Comparison of ENCODE assay signal across 21 cellular contexts in the genomic region with DNA sequence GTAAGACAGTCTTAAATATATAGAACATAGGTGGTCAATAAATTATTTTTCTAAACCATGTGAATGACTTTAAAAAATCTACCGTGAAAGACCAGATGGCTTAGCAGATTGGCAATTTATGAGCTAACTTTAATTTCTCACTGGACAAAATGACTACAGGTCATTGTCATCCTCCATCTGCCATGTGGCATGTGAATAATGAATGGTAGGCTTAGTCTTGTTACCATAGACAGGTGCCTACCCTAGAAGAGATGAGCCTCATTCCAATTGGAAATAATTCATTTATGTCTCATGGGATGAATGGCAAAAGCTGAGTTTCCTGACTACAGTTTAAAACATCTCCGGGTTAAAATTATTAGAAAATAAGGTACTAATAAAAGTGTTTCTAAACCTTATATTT.
"Had no signal": no experiment of that assay in that cellular context is flagged by ENCODE, and none has a peak within 500 bp of the region (broad histone marks: within the 10 kb centered on the region; RNA-seq: fewer than 3 reads in every experiment).

No MANE protein-coding gene starts in this region.

- H3K4me2 ChIP-seq: smooth muscle cell had no signal

- H3K4me1 ChIP-seq: colonic mucosa, gastrocnemius medialis, lower lobe of right lung, pancreas, right lobe of liver, stomach, thyroid gland had no signal

- H3K27me3 ChIP-seq: colonic mucosa, gastrocnemius medialis, pancreas, right lobe of liver, stomach, thyroid gland had no signal

- H3K36me3 ChIP-seq: colonic mucosa, gastrocnemius medialis, lower lobe of right lung, pancreas, right lobe of liver, stomach, thyroid gland had no signal

- DNase-seq: colonic mucosa; effector CD8-positive, alpha-beta T cell; endodermal cell; foreskin fibroblast; gastrocnemius medialis; head of caudate nucleus; left ventricle myocardium superior; lower lobe of right lung; natural killer cell; pancreas; right lobe of liver; stimulated activated CD4-positive, alpha-beta T cell treated with anti-CD3 and anti-CD28 coated beads, Interleukin-12 subunit alpha, Interleukin-12 subunit beta, amount 100 ng/mL, for 4 hours; stimulated activated CD4-positive, alpha-beta T cell treated with anti-CD3 and anti-CD28 coated beads, Interleukin-2, amount 100 ng/mL, for 24 hours; stimulated activated CD4-positive, alpha-beta T cell treated with anti-CD3 and anti-CD28 coated beads, Interleukin-4, amount 100 ng/mL, for 24 hours; stimulated activated naive CD4-positive, alpha-beta T cell treated with Interleukin-2 at 50 U/mL for 16 hours; stomach; thyroid gland; trophoblast cell had no signal

- FAIRE-seq: keratinocyte, pancreas had no signal

- H3K27ac ChIP-seq: colonic mucosa, epithelial cell of prostate, gastrocnemius medialis, lower lobe of right lung, pancreas, right lobe of liver, stomach, thyroid gland had no signal

- H3K4me3 ChIP-seq: colonic mucosa, gastrocnemius medialis, lower lobe of right lung, pancreas, right lobe of liver, smooth muscle cell, stomach, thyroid gland had no signal

- H3K9me3 ChIP-seq: colonic mucosa, gastrocnemius medialis, lower lobe of right lung, pancreas, right lobe of liver, stomach, thyroid gland had no signal
